Comparison of ENCODE assay signal across 1 cellular context in the genomic region with DNA sequence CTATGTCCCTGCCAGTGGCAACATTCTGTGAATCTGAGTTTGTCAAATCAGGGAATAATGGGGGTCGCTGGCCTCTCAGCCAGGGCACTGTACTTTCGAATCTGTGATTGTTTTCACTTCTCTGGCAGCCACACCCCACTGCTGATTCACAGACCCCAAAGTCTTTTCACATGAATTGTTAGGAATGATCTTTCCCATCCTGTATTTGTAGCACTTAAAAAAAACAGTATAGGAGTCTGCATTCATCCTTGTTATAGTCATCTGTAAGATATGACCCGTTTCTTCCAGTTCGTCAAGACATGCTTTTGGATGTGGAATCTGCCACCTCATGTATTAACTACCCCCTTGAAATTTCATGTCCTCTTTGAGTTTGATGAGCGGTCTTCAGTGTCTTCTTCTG.
TF ChIP-seq lines count a peak whose summit lies in the region.

No MANE protein-coding gene starts in this region.

TF ChIP-seq in K562, 482 proteins besides CTCF, POLR2A, EP300 and RAD21 (continued from another document):
- TF ChIP-seq, protein P1, sequence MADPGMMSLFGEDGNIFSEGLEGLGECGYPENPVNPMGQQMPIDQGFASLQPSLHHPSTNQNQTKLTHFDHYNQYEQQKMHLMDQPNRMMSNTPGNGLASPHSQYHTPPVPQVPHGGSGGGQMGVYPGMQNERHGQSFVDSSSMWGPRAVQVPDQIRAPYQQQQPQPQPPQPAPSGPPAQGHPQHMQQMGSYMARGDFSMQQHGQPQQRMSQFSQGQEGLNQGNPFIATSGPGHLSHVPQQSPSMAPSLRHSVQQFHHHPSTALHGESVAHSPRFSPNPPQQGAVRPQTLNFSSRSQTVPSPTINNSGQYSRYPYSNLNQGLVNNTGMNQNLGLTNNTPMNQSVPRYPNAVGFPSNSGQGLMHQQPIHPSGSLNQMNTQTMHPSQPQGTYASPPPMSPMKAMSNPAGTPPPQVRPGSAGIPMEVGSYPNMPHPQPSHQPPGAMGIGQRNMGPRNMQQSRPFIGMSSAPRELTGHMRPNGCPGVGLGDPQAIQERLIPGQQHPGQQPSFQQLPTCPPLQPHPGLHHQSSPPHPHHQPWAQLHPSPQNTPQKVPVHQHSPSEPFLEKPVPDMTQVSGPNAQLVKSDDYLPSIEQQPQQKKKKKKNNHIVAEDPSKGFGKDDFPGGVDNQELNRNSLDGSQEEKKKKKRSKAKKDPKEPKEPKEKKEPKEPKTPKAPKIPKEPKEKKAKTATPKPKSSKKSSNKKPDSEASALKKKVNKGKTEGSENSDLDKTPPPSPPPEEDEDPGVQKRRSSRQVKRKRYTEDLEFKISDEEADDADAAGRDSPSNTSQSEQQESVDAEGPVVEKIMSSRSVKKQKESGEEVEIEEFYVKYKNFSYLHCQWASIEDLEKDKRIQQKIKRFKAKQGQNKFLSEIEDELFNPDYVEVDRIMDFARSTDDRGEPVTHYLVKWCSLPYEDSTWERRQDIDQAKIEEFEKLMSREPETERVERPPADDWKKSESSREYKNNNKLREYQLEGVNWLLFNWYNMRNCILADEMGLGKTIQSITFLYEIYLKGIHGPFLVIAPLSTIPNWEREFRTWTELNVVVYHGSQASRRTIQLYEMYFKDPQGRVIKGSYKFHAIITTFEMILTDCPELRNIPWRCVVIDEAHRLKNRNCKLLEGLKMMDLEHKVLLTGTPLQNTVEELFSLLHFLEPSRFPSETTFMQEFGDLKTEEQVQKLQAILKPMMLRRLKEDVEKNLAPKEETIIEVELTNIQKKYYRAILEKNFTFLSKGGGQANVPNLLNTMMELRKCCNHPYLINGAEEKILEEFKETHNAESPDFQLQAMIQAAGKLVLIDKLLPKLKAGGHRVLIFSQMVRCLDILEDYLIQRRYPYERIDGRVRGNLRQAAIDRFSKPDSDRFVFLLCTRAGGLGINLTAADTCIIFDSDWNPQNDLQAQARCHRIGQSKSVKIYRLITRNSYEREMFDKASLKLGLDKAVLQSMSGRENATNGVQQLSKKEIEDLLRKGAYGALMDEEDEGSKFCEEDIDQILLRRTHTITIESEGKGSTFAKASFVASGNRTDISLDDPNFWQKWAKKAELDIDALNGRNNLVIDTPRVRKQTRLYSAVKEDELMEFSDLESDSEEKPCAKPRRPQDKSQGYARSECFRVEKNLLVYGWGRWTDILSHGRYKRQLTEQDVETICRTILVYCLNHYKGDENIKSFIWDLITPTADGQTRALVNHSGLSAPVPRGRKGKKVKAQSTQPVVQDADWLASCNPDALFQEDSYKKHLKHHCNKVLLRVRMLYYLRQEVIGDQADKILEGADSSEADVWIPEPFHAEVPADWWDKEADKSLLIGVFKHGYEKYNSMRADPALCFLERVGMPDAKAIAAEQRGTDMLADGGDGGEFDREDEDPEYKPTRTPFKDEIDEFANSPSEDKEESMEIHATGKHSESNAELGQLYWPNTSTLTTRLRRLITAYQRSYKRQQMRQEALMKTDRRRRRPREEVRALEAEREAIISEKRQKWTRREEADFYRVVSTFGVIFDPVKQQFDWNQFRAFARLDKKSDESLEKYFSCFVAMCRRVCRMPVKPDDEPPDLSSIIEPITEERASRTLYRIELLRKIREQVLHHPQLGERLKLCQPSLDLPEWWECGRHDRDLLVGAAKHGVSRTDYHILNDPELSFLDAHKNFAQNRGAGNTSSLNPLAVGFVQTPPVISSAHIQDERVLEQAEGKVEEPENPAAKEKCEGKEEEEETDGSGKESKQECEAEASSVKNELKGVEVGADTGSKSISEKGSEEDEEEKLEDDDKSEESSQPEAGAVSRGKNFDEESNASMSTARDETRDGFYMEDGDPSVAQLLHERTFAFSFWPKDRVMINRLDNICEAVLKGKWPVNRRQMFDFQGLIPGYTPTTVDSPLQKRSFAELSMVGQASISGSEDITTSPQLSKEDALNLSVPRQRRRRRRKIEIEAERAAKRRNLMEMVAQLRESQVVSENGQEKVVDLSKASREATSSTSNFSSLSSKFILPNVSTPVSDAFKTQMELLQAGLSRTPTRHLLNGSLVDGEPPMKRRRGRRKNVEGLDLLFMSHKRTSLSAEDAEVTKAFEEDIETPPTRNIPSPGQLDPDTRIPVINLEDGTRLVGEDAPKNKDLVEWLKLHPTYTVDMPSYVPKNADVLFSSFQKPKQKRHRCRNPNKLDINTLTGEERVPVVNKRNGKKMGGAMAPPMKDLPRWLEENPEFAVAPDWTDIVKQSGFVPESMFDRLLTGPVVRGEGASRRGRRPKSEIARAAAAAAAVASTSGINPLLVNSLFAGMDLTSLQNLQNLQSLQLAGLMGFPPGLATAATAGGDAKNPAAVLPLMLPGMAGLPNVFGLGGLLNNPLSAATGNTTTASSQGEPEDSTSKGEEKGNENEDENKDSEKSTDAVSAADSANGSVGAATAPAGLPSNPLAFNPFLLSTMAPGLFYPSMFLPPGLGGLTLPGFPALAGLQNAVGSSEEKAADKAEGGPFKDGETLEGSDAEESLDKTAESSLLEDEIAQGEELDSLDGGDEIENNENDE (IDR thresholded peaks at IDR 0.05; ENCODE audit: low read depth, low read length) = no peak
- TF ChIP-seq ATF7 (IDR thresholded peaks at IDR 0.05) (no peak), BHLHE40 (IDR thresholded peaks at IDR 0.05; ENCODE audit: low read length) (no peak), FOXP1 (CRISPR knock-in tag; IDR thresholded peaks at IDR 0.05) (no peak), HEY1 (CRISPR knock-in tag; IDR thresholded peaks at IDR 0.05; ENCODE audit: borderline replicate concordance) (no peak), CHD1 (IDR thresholded peaks at IDR 0.05; ENCODE audit: low read length) (no peak), BMI1 (IDR thresholded peaks at IDR 0.05; ENCODE audit: low read length) (no peak), DPF2 (IDR thresholded peaks at IDR 0.05) (no peak), ZNF583 (CRISPR knock-in tag; IDR thresholded peaks at IDR 0.05) (no peak)
- TF ChIP-seq, protein P2, sequence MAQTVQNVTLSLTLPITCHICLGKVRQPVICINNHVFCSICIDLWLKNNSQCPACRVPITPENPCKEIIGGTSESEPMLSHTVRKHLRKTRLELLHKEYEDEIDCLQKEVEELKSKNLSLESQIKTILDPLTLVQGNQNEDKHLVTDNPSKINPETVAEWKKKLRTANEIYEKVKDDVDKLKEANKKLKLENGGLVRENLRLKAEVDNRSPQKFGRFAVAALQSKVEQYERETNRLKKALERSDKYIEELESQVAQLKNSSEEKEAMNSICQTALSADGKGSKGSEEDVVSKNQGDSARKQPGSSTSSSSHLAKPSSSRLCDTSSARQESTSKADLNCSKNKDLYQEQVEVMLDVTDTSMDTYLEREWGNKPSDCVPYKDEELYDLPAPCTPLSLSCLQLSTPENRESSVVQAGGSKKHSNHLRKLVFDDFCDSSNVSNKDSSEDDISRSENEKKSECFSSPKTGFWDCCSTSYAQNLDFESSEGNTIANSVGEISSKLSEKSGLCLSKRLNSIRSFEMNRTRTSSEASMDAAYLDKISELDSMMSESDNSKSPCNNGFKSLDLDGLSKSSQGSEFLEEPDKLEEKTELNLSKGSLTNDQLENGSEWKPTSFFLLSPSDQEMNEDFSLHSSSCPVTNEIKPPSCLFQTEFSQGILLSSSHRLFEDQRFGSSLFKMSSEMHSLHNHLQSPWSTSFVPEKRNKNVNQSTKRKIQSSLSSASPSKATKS (CRISPR knock-in tag; IDR thresholded peaks at IDR 0.05) = no peak
- TF ChIP-seq, protein P3, sequence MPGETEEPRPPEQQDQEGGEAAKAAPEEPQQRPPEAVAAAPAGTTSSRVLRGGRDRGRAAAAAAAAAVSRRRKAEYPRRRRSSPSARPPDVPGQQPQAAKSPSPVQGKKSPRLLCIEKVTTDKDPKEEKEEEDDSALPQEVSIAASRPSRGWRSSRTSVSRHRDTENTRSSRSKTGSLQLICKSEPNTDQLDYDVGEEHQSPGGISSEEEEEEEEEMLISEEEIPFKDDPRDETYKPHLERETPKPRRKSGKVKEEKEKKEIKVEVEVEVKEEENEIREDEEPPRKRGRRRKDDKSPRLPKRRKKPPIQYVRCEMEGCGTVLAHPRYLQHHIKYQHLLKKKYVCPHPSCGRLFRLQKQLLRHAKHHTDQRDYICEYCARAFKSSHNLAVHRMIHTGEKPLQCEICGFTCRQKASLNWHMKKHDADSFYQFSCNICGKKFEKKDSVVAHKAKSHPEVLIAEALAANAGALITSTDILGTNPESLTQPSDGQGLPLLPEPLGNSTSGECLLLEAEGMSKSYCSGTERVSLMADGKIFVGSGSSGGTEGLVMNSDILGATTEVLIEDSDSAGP (CRISPR knock-in tag; IDR thresholded peaks at IDR 0.05) = no peak
